29 cellular contexts compared by ENCODE assay signal in genomic region chr20:57894096-57894495, GRCh38.
"Had no signal": no experiment of that assay in that cellular context is flagged by ENCODE, and none has a peak within 500 bp of the region (broad histone marks: within the 10 kb centered on the region; RNA-seq: fewer than 3 reads in every experiment).

No MANE protein-coding gene starts in this region.

- H3K4me1 ChIP-seq: ascending aorta had no signal

- ATAC-seq: activated CD8-positive, alpha-beta T cell treated with anti-CD3 and anti-CD28 coated beads, Interleukin-2, amount 10 ng/mL, durations not matched to agents 7 days and 5 days; PC-3 had no signal

- H3K9me3 ChIP-seq: ascending aorta, Peyer's patch had no signal

- H3K27me3 Mint-ChIP-seq: activated CD4-positive, alpha-beta T cell treated with anti-CD3 and anti-CD28 coated beads, Interleukin-2, amount 10 ng/mL, durations not matched to agents 24 days and 14 days; activated naive CD8-positive, alpha-beta T cell treated with anti-CD3 and anti-CD28 coated beads for 36 hours had no signal

- H3K4me1 Mint-ChIP-seq: activated CD4-positive, alpha-beta T cell treated with anti-CD3 and anti-CD28 coated beads, Interleukin-2, amount 10 ng/mL, durations not matched to agents 24 days and 14 days; activated naive CD8-positive, alpha-beta T cell treated with anti-CD3 and anti-CD28 coated beads for 36 hours had no signal

- H3K9me3 Mint-ChIP-seq: activated CD4-positive, alpha-beta T cell treated with anti-CD3 and anti-CD28 coated beads, Interleukin-2, amount 10 ng/mL, durations not matched to agents 24 days and 14 days; activated naive CD8-positive, alpha-beta T cell treated with anti-CD3 and anti-CD28 coated beads for 36 hours; activated T-cell treated with anti-CD3 and anti-CD28 coated beads, Interleukin-2, amount 50 U/mL, for 24 hours had no signal

- H3K4me3 ChIP-seq: ascending aorta, cardiac muscle cell, Peyer's patch had no signal

- H3K27me3 ChIP-seq: ascending aorta, Peyer's patch had no signal

- H3K27ac ChIP-seq: ascending aorta, cardiac muscle cell, Peyer's patch, VCaP had no signal

- H3K36me3 Mint-ChIP-seq: activated naive CD8-positive, alpha-beta T cell treated with anti-CD3 and anti-CD28 coated beads for 36 hours had no signal

- H3K27ac Mint-ChIP-seq: activated CD4-positive, alpha-beta T cell treated with anti-CD3 and anti-CD28 coated beads, Interleukin-2, amount 10 ng/mL, durations not matched to agents 24 days and 14 days; activated CD8-positive, alpha-beta T cell treated with anti-CD3 and anti-CD28 coated beads, Interleukin-2, amount 10 ng/mL, durations not matched to agents 7 days and 5 days; activated naive CD8-positive, alpha-beta T cell treated with anti-CD3 and anti-CD28 coated beads for 36 hours; activated T-cell treated with anti-CD3 and anti-CD28 coated beads, Interleukin-2, amount 50 U/mL, for 24 hours had no signal

- H3K36me3 ChIP-seq: ascending aorta, cardiac muscle cell, Peyer's patch had no signal

- H3K4me3 Mint-ChIP-seq: activated CD4-positive, alpha-beta T cell treated with anti-CD3 and anti-CD28 coated beads, Interleukin-2, amount 10 ng/mL, durations not matched to agents 24 days and 14 days; activated CD8-positive, alpha-beta T cell treated with anti-CD3 and anti-CD28 coated beads, Interleukin-2, amount 10 ng/mL, durations not matched to agents 7 days and 5 days; activated naive CD8-positive, alpha-beta T cell treated with anti-CD3 and anti-CD28 coated beads for 36 hours; activated T-cell treated with anti-CD3 and anti-CD28 coated beads, Interleukin-2, amount 50 U/mL, for 24 hours had no signal

- DNase-seq: activated CD4-positive, alpha-beta T cell treated with anti-CD3 and anti-CD28 coated beads, Interleukin-2, amount 10 ng/mL, durations not matched to agents 24 days and 14 days; activated CD4-positive, alpha-beta T cell treated with anti-CD3 and anti-CD28 coated beads, Interleukin-2, amount 50 U/mL, for 48 hours; activated CD4-positive, CD25-positive, alpha-beta regulatory T cell; activated CD8-positive, alpha-beta T cell treated with anti-CD3 and anti-CD28 coated beads, Interleukin-2, amount 10 ng/mL, durations not matched to agents 7 days and 5 days; activated naive CD4-positive, alpha-beta T cell; activated naive CD4-positive, alpha-beta T cell treated with anti-CD3 and anti-CD28 coated beads, Interleukin-2, amount 50 U/mL, for 16 hours; activated naive CD8-positive, alpha-beta T cell treated with anti-CD3 and anti-CD28 coated beads for 36 hours; activated T-cell treated with anti-CD3 and anti-CD28 coated beads, Interleukin-2, amount 50 U/mL, for 24 hours; amygdala; KG1; MM.1S; MV-4-11; NCI-H1092; NCI-H1436 treated with DMSO at 0.1 percent for 48 hours; NCI-H2029; NCI-H510A; NCI-H526 treated with DMSO at 0.1 percent for 48 hours; NCI-H774; PC-3; Right ventricle myocardium superior; RPMI8226; SW 1271; T-helper 1 cell; T-helper 2 cell; T-helper 9 cell had no signal
